ENCODE assay signal across 25 cellular contexts in genomic region chr2:190783513-190784263, GRCh38.
"Had no signal": no experiment of that assay in that cellular context is flagged by ENCODE, and none has a peak within 500 bp of the region (broad histone marks: within the 10 kb centered on the region; RNA-seq: fewer than 3 reads in every experiment).

No MANE protein-coding gene starts in this region.

- H3K36me3 Mint-ChIP-seq: neural progenitor cell had no signal

- H2AFZ ChIP-seq: hepatocyte, neural progenitor cell had no signal

- H3K27me3 ChIP-seq: colonic mucosa, esophagus muscularis mucosa, foreskin keratinocyte, gastroesophageal sphincter, heart left ventricle, hepatocyte, left lung, neural progenitor cell, right atrium auricular region, sigmoid colon, tibial nerve, upper lobe of left lung had no signal

- H3K9ac ChIP-seq: neural progenitor cell had no signal

- H3K4me3 Mint-ChIP-seq: naive thymus-derived CD4-positive, alpha-beta T cell; nephron; neural progenitor cell had no signal

- H3K9me3 ChIP-seq: colonic mucosa, esophagus muscularis mucosa, gastroesophageal sphincter, prostate gland, right atrium auricular region, sigmoid colon, thoracic aorta, upper lobe of left lung had no signal

- H3K9me3 Mint-ChIP-seq: neural progenitor cell had no signal

- H3K4me3 ChIP-seq: colonic mucosa, esophagus muscularis mucosa, gastroesophageal sphincter, heart left ventricle, hepatocyte, left lung, neural progenitor cell, prostate gland, right atrium auricular region, sigmoid colon, thoracic aorta, tibial nerve, upper lobe of left lung had no signal

- H3K27ac Mint-ChIP-seq: nephron, neural progenitor cell had no signal

- H3K4me2 ChIP-seq: hepatocyte, neural progenitor cell had no signal

- H3K36me3 ChIP-seq: colonic mucosa, esophagus muscularis mucosa, gastroesophageal sphincter, heart left ventricle, left lung, neural progenitor cell, prostate gland, right atrium auricular region, sigmoid colon, thoracic aorta, tibial nerve, upper lobe of left lung had no signal

- H3K79me2 ChIP-seq: hepatocyte had no signal

- H3K27ac ChIP-seq: colonic mucosa, esophagus muscularis mucosa, foreskin keratinocyte, gastroesophageal sphincter, heart left ventricle, hepatocyte, left lung, neural progenitor cell, prostate gland, right atrium auricular region, sigmoid colon, thoracic aorta, tibial nerve, upper lobe of left lung had no signal

- FAIRE-seq: endothelial cell of umbilical vein, kidney, urothelium cell line had no signal

- DNase-seq: colonic mucosa; dermis blood vessel endothelial cell; effector memory CD4-positive, alpha-beta T cell; foreskin keratinocyte; heart left ventricle; kidney; left lung; mesenchymal stem cell; midbrain; naive thymus-derived CD4-positive, alpha-beta T cell; sigmoid colon; stimulated activated CD4-positive, alpha-beta T cell treated with anti-CD3 and anti-CD28 coated beads, Interleukin-4, amount 100 ng/mL, for 4 hours; stimulated activated naive CD4-positive, alpha-beta T cell; upper lobe of left lung had no signal

- ATAC-seq: foreskin keratinocyte; gastroesophageal sphincter; heart left ventricle; left lung; naive thymus-derived CD4-positive, alpha-beta T cell had no signal

- H3K4me1 ChIP-seq: colonic mucosa, neural progenitor cell, prostate gland, tibial nerve had no signal
